Comparison of ENCODE assay signal across 16 cellular contexts in genomic region chr2:111145951-111146350, GRCh38. TPM values are rescaled to one million over a fixed set of nuclear protein-coding genes. Genes with fewer than 3 reads are reported as not detected.
DNase-seq lines count a peak whose midpoint lies in the region; ATAC-seq and TF ChIP-seq lines count a peak whose summit lies in the region.
"Had no signal": no experiment of that assay in that cellular context is flagged by ENCODE, and none has a peak within 500 bp of the region (broad histone marks: within the 10 kb centered on the region; RNA-seq: fewer than 3 reads in every experiment).

No MANE protein-coding gene starts in this region.

- peak overlapping the region; percentile 63 for H3K27ac Mint-ChIP-seq in mesothelial cell of epicardium
- H3K27ac Mint-ChIP-seq: CD8-positive, alpha-beta T cell had no signal

- H3K27ac ChIP-seq in Karpas-422 (ENCODE audit: low read length): peak overlapping the region; percentile 57
- H3K27ac ChIP-seq in VCaP: peak overlapping the region; percentile 26; the same call in 1 of the 2 replicates
- no peak overlapping the region for H3K27ac ChIP-seq in breast epithelium
- H3K27ac ChIP-seq: BLaER1, C4-2B, GM23248 had no signal

- no peak for TF ChIP-seq POLR2A in breast epithelium (IDR thresholded peaks at IDR 0.05)

- no peak overlapping the region for H3K4me3 ChIP-seq in Karpas-422 (ENCODE audit: low read length)
- H3K4me3 ChIP-seq in breast epithelium: no peak overlapping the region
- H3K4me3 ChIP-seq: BLaER1, GM23248 had no signal

- H3K27me3 ChIP-seq in Karpas-422 (ENCODE audit: low read length): no peaks in the 10 kb centered on the region
- H3K27me3 ChIP-seq in breast epithelium: no peaks in the 10 kb centered on the region
- H3K27me3 ChIP-seq: BLaER1 had no signal

- intact Hi-C loops in breast epithelium (cut with DNase I; ENCODE audit: low total_unique reads) (no loop called here), left ventricle myocardium superior (cut with micrococcal nuclease) (no loop called here)

- H3K9me3 Mint-ChIP-seq in mesothelial cell of epicardium: no peaks in the 10 kb centered on the region
- H3K9me3 Mint-ChIP-seq: CD4-positive, CD25-positive, alpha-beta regulatory T cell; CD8-positive, alpha-beta T cell had no signal

- H3K9me3 ChIP-seq in Karpas-422 (ENCODE audit: low read length): no peaks in the 10 kb centered on the region
- H3K9me3 ChIP-seq in breast epithelium: no peaks in the 10 kb centered on the region
- H3K9me3 ChIP-seq: BLaER1, Caco-2 had no signal

- H3K4me3 Mint-ChIP-seq in mesothelial cell of epicardium: no peak overlapping the region
- H3K4me3 Mint-ChIP-seq: CD4-positive, CD25-positive, alpha-beta regulatory T cell; CD8-positive, alpha-beta T cell had no signal

- H3K4me1 Mint-ChIP-seq in mesothelial cell of epicardium: peaks cover 39% of the 10 kb centered on the region

- peaks cover 4% of the 10 kb centered on the region for H3K36me3 Mint-ChIP-seq in mesothelial cell of epicardium

- no peak overlapping the region for H3K9ac ChIP-seq in Karpas-422 (ENCODE audit: low read length)
- H3K9ac ChIP-seq: BLaER1, GM23248 had no signal

- TF ChIP-seq CTCF in VCaP (conservative IDR thresholded peaks at IDR 0.05): no peak
- TF ChIP-seq CTCF in mesothelial cell of epicardium (IDR thresholded peaks at IDR 0.05; ENCODE audit: unreplicated experiment): no peak
- no peak for TF ChIP-seq CTCF in breast epithelium (IDR thresholded peaks at IDR 0.05)

- H3K4me2 ChIP-seq in Karpas-422 (ENCODE audit: low read depth, low read length, poor library complexity, severe bottlenecking): no peak overlapping the region
- H3K4me2 ChIP-seq: BLaER1 had no signal

- H3K27me3 Mint-ChIP-seq in mesothelial cell of epicardium (ENCODE audit: low read depth): no peaks in the 10 kb centered on the region

- DNase-seq in Karpas-422 (no peak), mesothelial cell of epicardium (ENCODE audit: low spot score in 2 of 2, unreplicated experiment in 2 of 2) (no peak), NOMO-1 treated with DMSO at 0.1 percent for 48 hours (lab: John Stamatoyannopoulos, UW; ENCODE audit: unreplicated experiment) (no peak), breast epithelium (ENCODE audit: low spot score in 2 of 2) (no peak), left ventricle myocardium superior (no peak)
- DNase-seq: Caco-2; CD8-positive, alpha-beta T cell; DMS153; DND-41; GM23248; H7; HCEC 1CT had no signal

- H3K79me2 ChIP-seq in Karpas-422 (ENCODE audit: low read length): peaks cover 94% of the 10 kb centered on the region

- ATAC-seq in left ventricle myocardium superior: no peak
- ATAC-seq: CD8-positive, alpha-beta T cell had no signal

- H3K4me1 ChIP-seq in Karpas-422 (ENCODE audit: low read length) (peaks cover 89% of the 10 kb centered on the region), breast epithelium (no peaks in the 10 kb centered on the region)
- H3K4me1 ChIP-seq: BLaER1, Caco-2 had no signal

- H3K9me2 ChIP-seq in Karpas-422 (replicated peaks; ENCODE audit: insufficient read depth, low read length): no peaks in the 10 kb centered on the region

- H2AFZ ChIP-seq in Karpas-422 (ENCODE audit: low read length): no peak overlapping the region
- H2AFZ ChIP-seq: GM23248 had no signal

- H3K36me3 ChIP-seq in Karpas-422 (ENCODE audit: insufficient read depth, low read length): peaks cover 47% of the 10 kb centered on the region
- H3K36me3 ChIP-seq in breast epithelium: no peaks in the 10 kb centered on the region

- peaks cover 12% of the 10 kb centered on the region for H4K20me1 ChIP-seq in Karpas-422 (ENCODE audit: insufficient read depth, low read depth, low read length)

RNA-seq across cellular contexts. Expression of gene BCL2L11, which starts 25.2 kb away (rescaled TPM):
- 29.7 and 51.9 TPM in 2 replicates for total RNA-seq in Karpas-422 (2014; rRNA removed; shearing (Covaris generic); ENCODE audit: low replicate concordance)
- total RNA-seq in mesothelial cell of epicardium (20.1 to 24.5 TPM (median 21.7 TPM) in 3 replicates), breast epithelium (10 to 100 TPM; 42.6 to 67.3 (median 46.1) TPM), left ventricle myocardium superior (10.1 TPM)

Comparison
In these comparisons a context has a peak if more than half of its experiments do, and no peak if none do; other contexts are left out.
1. H3K27ac ChIP-seq: peak in Karpas-422 (single experiment) and VCaP (single experiment); none in breast epithelium (0 of 2).